ENCODE assay signal across 8 cellular contexts in genomic region chr2:223941579-223942277, GRCh38. TPM values are rescaled to one million over a fixed set of nuclear protein-coding genes. Genes with fewer than 3 reads are reported as not detected.
DNase-seq lines count a peak whose midpoint lies in the region; ATAC-seq and TF ChIP-seq lines count a peak whose summit lies in the region.

No MANE protein-coding gene starts in this region.

- H3K9me3 Mint-ChIP-seq in CD4-positive, alpha-beta memory T cell = peaks cover 0 to 2% (median 0%) of the 10 kb centered on the region in 8 donors
- H3K9me3 Mint-ChIP-seq in progenitor cell of endocrine pancreas (ENCODE audit: low read depth) = peaks cover 3% of the 10 kb centered on the region

- peak overlapping the region; percentile 84; the same call in 2 of the 3 replicates for H2BK15ac ChIP-seq in IMR-90 (ENCODE audit: low read depth, low read length)

- dilution Hi-C loops in IMR-90 (cut with HindIII; ENCODE audit: low sequenced_read_pairs, unreplicated experiment) = no loop called here

- peak overlapping the region; percentile 72 for H3K4me2 ChIP-seq in IMR-90 (ENCODE audit: low read depth, low read length)

- peaks cover 68% of the 10 kb centered on the region for H3K4me1 ChIP-seq in CD4-positive, alpha-beta memory T cell (ENCODE audit: insufficient read depth, low read length)
- H3K4me1 ChIP-seq in IMR-90 (ENCODE audit: control insufficient read depth, insufficient read depth, low read length) = peaks cover 14% of the 10 kb centered on the region
- peaks cover 8 to 29% of the 10 kb centered on the region in 2 donors for H3K4me1 ChIP-seq in ascending aorta
- H3K4me1 ChIP-seq in esophagus squamous epithelium = peaks cover 8 to 76% (median 32%) of the 10 kb centered on the region in 3 donors

- H4K91ac ChIP-seq in IMR-90 (ENCODE audit: insufficient read depth, low read depth, low read length) = peak overlapping the region; percentile 79

- H4K20me1 ChIP-seq in IMR-90 (ENCODE audit: insufficient read depth, low read length) = peaks cover 26% of the 10 kb centered on the region

- H3K27ac Mint-ChIP-seq in CD4-positive, alpha-beta memory T cell = peak overlapping the region; percentile 29 to 92 (median 87)
- peak overlapping the region; percentile 41 for H3K27ac Mint-ChIP-seq in progenitor cell of endocrine pancreas

- H3K79me1 ChIP-seq in IMR-90 (ENCODE audit: low read depth in 1 of 2, low read length in 2 of 2) = peaks cover 25 to 57% of the 10 kb centered on the region in 2 experiments

- H2BK5ac ChIP-seq in IMR-90 (ENCODE audit: low read depth, low read length, poor library complexity, severe bottlenecking) = peak overlapping the region; percentile 76

- peak overlapping the region; percentile 67 to 87 (median 82) for H3K4me3 Mint-ChIP-seq in CD4-positive, alpha-beta memory T cell
- peak overlapping the region; percentile 51 for H3K4me3 Mint-ChIP-seq in progenitor cell of endocrine pancreas (ENCODE audit: low read depth)

- peak; percentile 48 for ATAC-seq in GM21526 (IDR thresholded peaks at IDR 0.05; ENCODE audit: low FRiP score, unreplicated experiment)
- ATAC-seq in IMR-90 (ENCODE audit: low read depth) = peak; percentile 25
- ATAC-seq in left ventricle myocardium superior = no peak

- H3K4me3 ChIP-seq in CD4-positive, alpha-beta memory T cell (ENCODE audit: low read length in 2 of 2) = no peak overlapping the region
- no peak overlapping the region; the same call in 1 of the 2 replicates for H3K4me3 ChIP-seq in IMR-90 (ENCODE audit: insufficient read depth, low read depth, low read length)
- H3K4me3 ChIP-seq in ascending aorta = peak overlapping the region in 1 of 2 donors; percentile 40
- H3K4me3 ChIP-seq in esophagus squamous epithelium = no peak overlapping the region

- peak overlapping the region; percentile 91 for H4K5ac ChIP-seq in IMR-90 (ENCODE audit: low read depth, low read length)

- no peak for TF ChIP-seq POLR2A in IMR-90 (IDR thresholded peaks at IDR 0.05; ENCODE audit: low read depth, low read length)
- TF ChIP-seq POLR2A in esophagus squamous epithelium (IDR thresholded peaks at IDR 0.05) = no peak

- peak overlapping the region; percentile 85 for H3K14ac ChIP-seq in IMR-90 (replicated peaks; ENCODE audit: low read depth, low read length)

- H3K36me3 Mint-ChIP-seq in CD4-positive, alpha-beta memory T cell = peaks cover 14% of the 10 kb centered on the region in 2 donors
- H3K36me3 Mint-ChIP-seq in progenitor cell of endocrine pancreas (ENCODE audit: insufficient read depth) = peaks cover 9% of the 10 kb centered on the region

- H3K9ac ChIP-seq in IMR-90 (ENCODE audit: low read depth, low read length) = peak overlapping the region; percentile 42; the same call in 1 of the 2 replicates

- H3K18ac ChIP-seq in IMR-90 (ENCODE audit: low read depth, low read length) = peak overlapping the region; percentile 80

- peak overlapping the region; percentile 87 for H2BK120ac ChIP-seq in IMR-90 (ENCODE audit: low read depth, low read length)

- peak overlapping the region; percentile 39 to 64; a peak in 3 of 4 replicates for H4K8ac ChIP-seq in IMR-90 (ENCODE audit: low read depth in 2 of 2, low read length in 2 of 2)

- TF ChIP-seq CTCF in IMR-90 (conservative IDR thresholded peaks at IDR 0.05; ENCODE audit: low read depth, low read length) = no peak
- TF ChIP-seq CTCF in ascending aorta (IDR thresholded peaks at IDR 0.05) = no peak
- TF ChIP-seq CTCF in progenitor cell of endocrine pancreas (IDR thresholded peaks at IDR 0.05; ENCODE audit: unreplicated experiment) = no peak
- no peak for TF ChIP-seq CTCF in esophagus squamous epithelium (IDR thresholded peaks at IDR 0.05)

- H3K27ac ChIP-seq in CD4-positive, alpha-beta memory T cell (ENCODE audit: low read depth, low read length) = no peak overlapping the region
- H3K27ac ChIP-seq in IMR-90 (ENCODE audit: insufficient read depth, low read length) (peak overlapping the region; percentile 93), ascending aorta (peak overlapping the region; percentile 47 to 49), esophagus squamous epithelium (peak overlapping the region in 1 of 4 donors; percentile 14)

- 80% methylated on average over 1 of the region's 12 CpGs; no CpG with 5 or more reads in 1 of the 2 experiments for WGBS in IMR-90 (ENCODE audit: extremely low coverage in 2 of 2, insufficient read length in 1 of 2), 2 experiments
- 37 to 41% methylated on average over 10 to 11 of the region's 12 CpGs for WGBS in esophagus squamous epithelium, 2 donors

- H3K36me3 ChIP-seq in CD4-positive, alpha-beta memory T cell (ENCODE audit: insufficient read depth, low read length) = no peaks in the 10 kb centered on the region
- H3K36me3 ChIP-seq in IMR-90 (ENCODE audit: control insufficient read depth, insufficient read depth, low read length) (no peaks in the 10 kb centered on the region), ascending aorta (no peaks in the 10 kb centered on the region), esophagus squamous epithelium (peaks cover 0 to 5% (median 0%) of the 10 kb centered on the region in 3 donors)

- CTCF ChIA-PET in CD4-positive, alpha-beta memory T cell (lab: Charles Lee; ENCODE audit: partially characterized antibody) = interaction anchor here (0.7 to 2.1 kb wide), 3 partner anchors 16 to 840 kb away, joined by 3 to 5 read pairs (median 3); no protein-coding TSS in a partner anchor
- CTCF ChIA-PET in IMR-90 (lab: Yijun Ruan, JAX) = interaction anchor here (0.6 to 1.1 kb wide), 4 partner anchors 13 to 377 kb away, joined by 3 to 5 read pairs (median 4); no protein-coding TSS in a partner anchor

- no peaks in the 10 kb centered on the region for H3K9me3 ChIP-seq in CD4-positive, alpha-beta memory T cell (ENCODE audit: control insufficient read depth in 1 of 2, low read length in 2 of 2)
- no peaks in the 10 kb centered on the region for H3K9me3 ChIP-seq in IMR-90 (ENCODE audit: control insufficient read depth, insufficient read depth, low read length)
- H3K9me3 ChIP-seq in ascending aorta = no peaks in the 10 kb centered on the region
- no peaks in the 10 kb centered on the region for H3K9me3 ChIP-seq in esophagus squamous epithelium

- in situ Hi-C loops in IMR-90 (cut with MboI; ENCODE audit: low sequenced_read_pairs) = no loop called here

- H2AK5ac ChIP-seq in IMR-90 (ENCODE audit: low read depth, low read length) = peak overlapping the region; percentile 92

- no peaks in the 10 kb centered on the region for H3K27me3 ChIP-seq in CD4-positive, alpha-beta memory T cell (ENCODE audit: insufficient read depth, low read length)
- no peaks in the 10 kb centered on the region for H3K27me3 ChIP-seq in IMR-90 (ENCODE audit: control insufficient read depth, insufficient read depth, low read length)
- H3K27me3 ChIP-seq in ascending aorta = no peaks in the 10 kb centered on the region
- H3K27me3 ChIP-seq in esophagus squamous epithelium = no peaks in the 10 kb centered on the region

- H3K4me1 Mint-ChIP-seq in CD4-positive, alpha-beta memory T cell = peaks cover 46 to 77% (median 62%) of the 10 kb centered on the region in 4 donors
- peaks cover 28% of the 10 kb centered on the region for H3K4me1 Mint-ChIP-seq in progenitor cell of endocrine pancreas (ENCODE audit: low read depth)

- peak overlapping the region; percentile 78 for H2AK9ac ChIP-seq in IMR-90 (replicated peaks; ENCODE audit: low read depth, low read length, poor library complexity)

- H3K9me1 ChIP-seq in IMR-90 (ENCODE audit: insufficient read depth, low read length) = peaks cover 17% of the 10 kb centered on the region

- DNase-seq in CD4-positive, alpha-beta memory T cell = peak; percentile 49 to 79 (median 55)
- DNase-seq in IMR-90 (peak; percentile 83), ascending aorta (ENCODE audit: low spot score in 2 of 2) (no peak), progenitor cell of endocrine pancreas (ENCODE audit: low spot score, unreplicated experiment) (no peak), NCI-H69 (lab: John Stamatoyannopoulos, UW) (no peak), esophagus squamous epithelium (lab: John Stamatoyannopoulos, UW) (no peak), left ventricle myocardium superior (no peak)

- no peak overlapping the region for H2AFZ ChIP-seq in IMR-90 (replicated peaks; ENCODE audit: low read length, poor library complexity)

- no peak for TF ChIP-seq RAD21 in IMR-90 (IDR thresholded peaks at IDR 0.05; ENCODE audit: low read length)

- no TSS peak for BruUV-seq in IMR-90 (replicated peaks; lab: Mats Ljungman, UMichigan)

- H3K4ac ChIP-seq in IMR-90 (ENCODE audit: low read depth, low read length) = peak overlapping the region; percentile 89

- intact Hi-C loops in CD4-positive, alpha-beta memory T cell (cut with micrococcal nuclease) = no loop called here
- intact Hi-C loops in IMR-90 (cut with micrococcal nuclease) = loop anchor here (10.0 kb wide), 1 partner anchor 247 kb away; no protein-coding TSS in a partner anchor
- intact Hi-C loops in ascending aorta (cut with DNase I) = loop anchor here (10.0 kb wide), 1 partner anchor 1287 kb away; the partner anchor contains the start of gene FARSB
- intact Hi-C loops in esophagus squamous epithelium (cut with DNase I) = no loop called here
- intact Hi-C loops in left ventricle myocardium superior (cut with micrococcal nuclease) = no loop called here

- peak overlapping the region; percentile 85 for H2BK20ac ChIP-seq in IMR-90 (ENCODE audit: low read depth, low read length)

- H3K23ac ChIP-seq in IMR-90 (ENCODE audit: low read depth, low read length) = peak overlapping the region; percentile 86

- H3K27me3 Mint-ChIP-seq in CD4-positive, alpha-beta memory T cell = no peaks in the 10 kb centered on the region
- H3K27me3 Mint-ChIP-seq in progenitor cell of endocrine pancreas = no peaks in the 10 kb centered on the region

- peak overlapping the region; percentile 63; the same call in 1 of the 2 replicates for H3K56ac ChIP-seq in IMR-90 (ENCODE audit: extremely low read depth, insufficient read depth, low read length)

- POLR2A ChIA-PET in CD4-positive, alpha-beta memory T cell (lab: Charles Lee; ENCODE audit: partially characterized antibody) = interaction anchor here (0.6 to 3.0 kb wide), 7 partner anchors 8 to 76 kb away, joined by 3 to 14 read pairs (median 4); partner anchors contain the start of gene MRPL44
- POLR2A ChIA-PET in IMR-90 (lab: Charles Lee; ENCODE audit: unreplicated experiment) = interaction anchor here (0.7 kb wide), 2 partner anchors 19 to 989 kb away, joined by 3 read pairs; no protein-coding TSS in a partner anchor

RNA-seq across cellular contexts. Expression of gene WDFY1, which starts 3.4 kb away (rescaled TPM):
- total RNA-seq in CD4-positive, alpha-beta memory T cell = 10 to 100 TPM; 31.5 to 37.7 TPM
- 10 to 100 TPM; 26.5 to 30.9 TPM for polyA plus RNA-seq in CD4-positive, alpha-beta memory T cell
- total RNA-seq in IMR-90 (2012; rRNA removed) (93.6 and 115 TPM in 2 replicates), ascending aorta (26.2 TPM), progenitor cell of endocrine pancreas (52.3 and 54.6 TPM in 2 replicates), esophagus squamous epithelium (10 to 100 TPM; 13.8 to 36.4 (median 21.3) TPM), left ventricle myocardium superior (12.4 TPM)
- 29.5 and 35.6 TPM in 2 replicates for polyA plus RNA-seq in IMR-90 (2012; rRNA removed)
- 11.5 and 21.4 TPM in 2 replicates for polyA plus RNA-seq in IMR-90 (2012; cell fraction: cytosol; rRNA removed)
- 77.1 and 110 TPM in 2 replicates for polyA plus RNA-seq in IMR-90 (2012; cell fraction: nucleus; rRNA removed; ENCODE audit: low replicate concordance)

RNA-seq across cellular contexts. Expression of gene MRPL44, which starts 15.5 kb away (rescaled TPM):
- total RNA-seq in CD4-positive, alpha-beta memory T cell = 10 to 100 TPM; 20.1 to 22.1 TPM
- 10 to 100 TPM; 26.5 to 45.2 TPM for polyA plus RNA-seq in CD4-positive, alpha-beta memory T cell
- total RNA-seq in IMR-90 (2012; rRNA removed) (20.1 and 30.3 TPM in 2 replicates), ascending aorta (3.8 TPM), progenitor cell of endocrine pancreas (26.1 and 27.3 TPM in 2 replicates), esophagus squamous epithelium (10 to 100 TPM; 18.5 to 35.6 (median 23.5) TPM), left ventricle myocardium superior (40.0 TPM)
- 13.9 and 18.6 TPM in 2 replicates for polyA plus RNA-seq in IMR-90 (2012; rRNA removed)
- polyA plus RNA-seq in IMR-90 (2012; cell fraction: cytosol; rRNA removed) = 6.0 and 8.4 TPM in 2 replicates
- polyA plus RNA-seq in IMR-90 (2012; cell fraction: nucleus; rRNA removed; ENCODE audit: low replicate concordance) = 2.0 and 6.5 TPM in 2 replicates

Comparison
In these comparisons a context has a peak if more than half of its experiments do, and no peak if none do; other contexts are left out.
1. DNase-seq: peak in CD4-positive, alpha-beta memory T cell (5 of 5) and IMR-90 (single experiment); none in ascending aorta (0 of 2), progenitor cell of endocrine pancreas (single experiment), NCI-H69 (single experiment), esophagus squamous epithelium (single experiment) and left ventricle myocardium superior (single experiment).
2. intact Hi-C loops: an anchor here in IMR-90 (10.0 kb wide) and ascending aorta (10.0 kb wide); none called in CD4-positive, alpha-beta memory T cell, esophagus squamous epithelium and left ventricle myocardium superior.